Comparison of ENCODE assay signal across 8 cellular contexts in genomic region chr12:46830731-46831334, GRCh38. TPM values are rescaled to one million over a fixed set of nuclear protein-coding genes. Genes with fewer than 3 reads are reported as not detected.
DNase-seq lines count a peak whose midpoint lies in the region; ATAC-seq and TF ChIP-seq lines count a peak whose summit lies in the region.

No MANE protein-coding gene starts in this region.

- H2AFZ ChIP-seq in H9 (ENCODE audit: low read length) (no peak overlapping the region), hepatocyte (peak overlapping the region; percentile 55)

- no peak overlapping the region for H3K14ac ChIP-seq in H9 (ENCODE audit: insufficient read depth, low read length)

- no peak overlapping the region for H3K18ac ChIP-seq in H9 (ENCODE audit: insufficient read length, low read depth, low read length)

- H4K5ac ChIP-seq in H9 (ENCODE audit: insufficient read length, low read depth, low read length): no peak overlapping the region

- ATAC-seq in gastrocnemius medialis: peak; percentile 67 to 69
- ATAC-seq in GM21717 (IDR thresholded peaks at IDR 0.05; ENCODE audit: unreplicated experiment): no peak

- H3K27ac Mint-ChIP-seq in H9: no peak overlapping the region; a peak in 1 of 7 replicates

- no peak overlapping the region for H2AK5ac ChIP-seq in H9 (ENCODE audit: insufficient read length, low read length)

- H4K20me1 ChIP-seq in H9 (ENCODE audit: control insufficient read depth, insufficient read depth, insufficient read length): no peaks in the 10 kb centered on the region
- H4K20me1 ChIP-seq in hepatocyte (ENCODE audit: insufficient read depth, poor library complexity, severe bottlenecking): no peaks in the 10 kb centered on the region

- peaks cover 84% of the 10 kb centered on the region for H3K27me3 Mint-ChIP-seq in H9 (ENCODE audit: low read depth)

- H3K4me3 ChIP-seq in adipocyte (ENCODE audit: low read length) (peak overlapping the region; percentile 80), hepatocyte (peak overlapping the region; percentile 12), gastrocnemius medialis (peak overlapping the region; percentile 63 to 75 (median 70))
- H3K4me3 ChIP-seq in effector memory CD4-positive, alpha-beta T cell (ENCODE audit: insufficient read depth, low read depth, low read length, poor library complexity, severe bottlenecking): no peak overlapping the region

- H3K23ac ChIP-seq in H9 (ENCODE audit: insufficient read length, low read depth, low read length): no peak overlapping the region

- in situ Hi-C loops in gastrocnemius medialis (cut with MboI; ENCODE audit: low sequenced_read_pairs in 4 of 4): loop anchor here in 2 of 4 donors (5.0 to 10.0 kb wide), 2 partner anchors 59 to 84 kb away; no protein-coding TSS in a partner anchor

- no peak overlapping the region for H2BK15ac ChIP-seq in H9 (ENCODE audit: low read depth, low read length)

- peaks cover 18 to 27% of the 10 kb centered on the region in 2 experiments for H3K4me1 Mint-ChIP-seq in H9

- H3K4me1 ChIP-seq in H9 (ENCODE audit: insufficient read depth, low read length) (no peaks in the 10 kb centered on the region), adipocyte (ENCODE audit: control insufficient read depth, insufficient read depth, low read length) (peaks cover 9% of the 10 kb centered on the region), hepatocyte (ENCODE audit: insufficient read depth) (peaks cover 4% of the 10 kb centered on the region), gastrocnemius medialis (peaks cover 16 to 17% of the 10 kb centered on the region in 2 donors)
- peaks cover 4% of the 10 kb centered on the region for H3K4me1 ChIP-seq in effector memory CD4-positive, alpha-beta T cell (ENCODE audit: control insufficient read depth, insufficient read depth, low read length, poor library complexity, severe bottlenecking)

- TF ChIP-seq POLR2A in gastrocnemius medialis (IDR thresholded peaks at IDR 0.05): no peak

- H2BK12ac ChIP-seq in H9 (ENCODE audit: insufficient read length, low read depth, low read length): no peak overlapping the region

- TF ChIP-seq CTCF in H9 (conservative IDR thresholded peaks at IDR 0.05) (no peak), hepatocyte (IDR thresholded peaks at IDR 0.05; ENCODE audit: poor library complexity) (no peak), gastrocnemius medialis (IDR thresholded peaks at IDR 0.05 in 4 of 5, conservative IDR thresholded peaks at IDR 0.05 in 1 of 5) (no peak)

- H3K9me3 Mint-ChIP-seq in H9: no peaks in the 10 kb centered on the region; a peak in 3 of 5 replicates

- H3K27me3 ChIP-seq in H9 (ENCODE audit: insufficient read depth, low read length): peaks cover 7% of the 10 kb centered on the region; the same call in 1 of the 2 replicates
- H3K27me3 ChIP-seq in adipocyte (replicated peaks; ENCODE audit: control insufficient read depth, insufficient read depth, low read length): peaks cover 40% of the 10 kb centered on the region
- peaks cover 48% of the 10 kb centered on the region for H3K27me3 ChIP-seq in hepatocyte
- H3K27me3 ChIP-seq in gastrocnemius medialis: no peaks in the 10 kb centered on the region
- peaks cover 12% of the 10 kb centered on the region for H3K27me3 ChIP-seq in effector memory CD4-positive, alpha-beta T cell (replicated peaks; ENCODE audit: control insufficient read depth, insufficient read depth, low read length, poor library complexity, severe bottlenecking)

- DNase-seq in H9 (peak; percentile 63), adipocyte (ENCODE audit: low read depth) (peak; percentile 41), hepatocyte (ENCODE audit: low spot score) (peak; percentile 30), gastrocnemius medialis (peak; percentile 13 to 59), caudate nucleus (lab: John Stamatoyannopoulos, UW) (no peak), NCI-H1694 treated with DMSO at 0.1 percent for 48 hours (lab: John Stamatoyannopoulos, UW) (no peak)
- no peak for DNase-seq in effector memory CD4-positive, alpha-beta T cell

- no CpG with 5 or more reads among the region's 28 CpGs for WGBS in H9 (ENCODE audit: extremely low coverage, insufficient read length, low lambda C conversion rate)
- 13% methylated on average over 26 of the region's 28 CpGs for WGBS in hepatocyte (ENCODE audit: low lambda C conversion rate, missing lambda C conversion rate)

- no peak overlapping the region for H2BK20ac ChIP-seq in H9 (ENCODE audit: low read depth, low read length, poor library complexity, severe bottlenecking)

- H3K4ac ChIP-seq in H9 (ENCODE audit: low read depth, low read length): no peak overlapping the region

- H3K79me2 ChIP-seq in H9 (ENCODE audit: insufficient read depth, low read length) (no peaks in the 10 kb centered on the region), hepatocyte (no peaks in the 10 kb centered on the region)

- peak overlapping the region; percentile 66 to 89 for H3K4me3 Mint-ChIP-seq in H9

- H3K36me3 Mint-ChIP-seq in H9 (ENCODE audit: insufficient read depth in 1 of 3, low read depth in 3 of 3): no peaks in the 10 kb centered on the region; a peak in 1 of 7 replicates

- no peak overlapping the region for H3K56ac ChIP-seq in H9 (ENCODE audit: insufficient read length, low read depth, low read length)

- H2BK120ac ChIP-seq in H9 (ENCODE audit: low read depth, low read length, poor library complexity, severe bottlenecking): no peak overlapping the region

- no peak overlapping the region for H2BK5ac ChIP-seq in H9 (ENCODE audit: insufficient read length, low read length)

- peaks cover 11% of the 10 kb centered on the region for H3K23me2 ChIP-seq in H9 (ENCODE audit: insufficient read length, low read depth, low read length, poor library complexity, severe bottlenecking)

- H4K8ac ChIP-seq in H9 (replicated peaks; ENCODE audit: insufficient read length, low read depth, low read length): no peak overlapping the region

- no peaks in the 10 kb centered on the region for H3K36me3 ChIP-seq in adipocyte (ENCODE audit: control insufficient read depth, insufficient read depth, low read length, severe bottlenecking)
- no peaks in the 10 kb centered on the region for H3K36me3 ChIP-seq in hepatocyte (replicated peaks; ENCODE audit: insufficient read depth, low read depth)
- no peaks in the 10 kb centered on the region for H3K36me3 ChIP-seq in gastrocnemius medialis
- no peaks in the 10 kb centered on the region for H3K36me3 ChIP-seq in effector memory CD4-positive, alpha-beta T cell (ENCODE audit: control insufficient read depth, insufficient read depth, low read length)

- no peaks in the 10 kb centered on the region for H3K79me1 ChIP-seq in H9 (ENCODE audit: insufficient read depth, low read depth, low read length, poor library complexity, severe bottlenecking)

- no peaks in the 10 kb centered on the region for H3K9me2 ChIP-seq in hepatocyte (replicated peaks; ENCODE audit: insufficient read depth)

- H4K91ac ChIP-seq in H9 (ENCODE audit: insufficient read length, low read depth, low read length): no peak overlapping the region

- no peak overlapping the region for H3K9ac ChIP-seq in H9 (ENCODE audit: extremely low read depth, insufficient read length, low read length)
- H3K9ac ChIP-seq in adipocyte (ENCODE audit: low read length): peak overlapping the region; percentile 70

- H3K9me3 ChIP-seq in H9 (ENCODE audit: control insufficient read depth, low read depth, low read length): no peaks in the 10 kb centered on the region
- no peaks in the 10 kb centered on the region for H3K9me3 ChIP-seq in adipocyte (ENCODE audit: control insufficient read depth, low read length)
- H3K9me3 ChIP-seq in hepatocyte (ENCODE audit: low read depth): no peaks in the 10 kb centered on the region
- no peaks in the 10 kb centered on the region for H3K9me3 ChIP-seq in gastrocnemius medialis
- no peaks in the 10 kb centered on the region for H3K9me3 ChIP-seq in effector memory CD4-positive, alpha-beta T cell (ENCODE audit: control insufficient read depth, low read length)

- H3K27ac ChIP-seq in H9 (ENCODE audit: insufficient read length, low read depth, low read length) (no peak overlapping the region), hepatocyte (no peak overlapping the region), gastrocnemius medialis (peak overlapping the region; percentile 88 to 95 (median 92)), caudate nucleus (ENCODE audit: low read depth, low read length) (no peak overlapping the region)
- no peak overlapping the region for H3K27ac ChIP-seq in effector memory CD4-positive, alpha-beta T cell (ENCODE audit: insufficient read depth, low read length, poor library complexity, severe bottlenecking)

- H3T11ph ChIP-seq in H9 (ENCODE audit: low read length): no peak overlapping the region

- intact Hi-C loops in gastrocnemius medialis (cut with DNase I; ENCODE audit: low total_unique reads): loop anchor here (2.0 to 5.0 kb wide), 2 partner anchors 54 to 61 kb away; no protein-coding TSS in a partner anchor

- H3K4me2 ChIP-seq in H9 (ENCODE audit: insufficient read depth, insufficient read length, low read length): peak overlapping the region; percentile 61
- H3K4me2 ChIP-seq in hepatocyte: peak overlapping the region; percentile 93

RNA-seq across cellular contexts. Expression of gene SLC38A4, which starts 5.0 kb away (rescaled TPM):
- total RNA-seq in H9 (2021) (0.96 and 1.1 TPM in 2 replicates), hepatocyte (34.7 and 37.3 TPM in 2 replicates), gastrocnemius medialis (10 to 100 TPM; 14.7 to 46.0 (median 23.0) TPM)
- polyA plus RNA-seq in hepatocyte: 8.5 and 16.5 TPM in 2 replicates

Comparison
In these comparisons a context has a peak if more than half of its experiments do, and no peak if none do; other contexts are left out.
1. DNase-seq: peak in H9 (single experiment), adipocyte (single experiment), hepatocyte (single experiment) and gastrocnemius medialis (2 of 2); none in caudate nucleus (0 of 61), effector memory CD4-positive, alpha-beta T cell (0 of 3) and NCI-H1694 treated with DMSO at 0.1 percent for 48 hours (single experiment).
2. H3K27ac ChIP-seq: peak in gastrocnemius medialis (4 of 4); none in H9 (single experiment), hepatocyte (single experiment), caudate nucleus (single experiment) and effector memory CD4-positive, alpha-beta T cell (single experiment).